ENCODE assay signal across 1 cellular context in genomic region chr20:47139934-47140333, GRCh38.
TF ChIP-seq lines count a peak whose summit lies in the region.

No MANE protein-coding gene starts in this region.

TF ChIP-seq in HepG2, 621 proteins besides CTCF, POLR2A, EP300 and RAD21:
- TF ChIP-seq NAIF1 (CRISPR knock-in tag; IDR thresholded peaks at IDR 0.05; ENCODE audit: borderline replicate concordance) (no peak), SNAPC4 (CRISPR knock-in tag; IDR thresholded peaks at IDR 0.05) (no peak), CREB1 (IDR thresholded peaks at IDR 0.05) (no peak), CREB1 (CRISPR knock-in tag; IDR thresholded peaks at IDR 0.05) (no peak), ZNF44 (CRISPR knock-in tag; IDR thresholded peaks at IDR 0.05) (0 out of 2 replicates have a peak, but pooled peaks have one; percentile 35)
